Comparison of ENCODE assay signal across 19 cellular contexts in the genomic region with DNA sequence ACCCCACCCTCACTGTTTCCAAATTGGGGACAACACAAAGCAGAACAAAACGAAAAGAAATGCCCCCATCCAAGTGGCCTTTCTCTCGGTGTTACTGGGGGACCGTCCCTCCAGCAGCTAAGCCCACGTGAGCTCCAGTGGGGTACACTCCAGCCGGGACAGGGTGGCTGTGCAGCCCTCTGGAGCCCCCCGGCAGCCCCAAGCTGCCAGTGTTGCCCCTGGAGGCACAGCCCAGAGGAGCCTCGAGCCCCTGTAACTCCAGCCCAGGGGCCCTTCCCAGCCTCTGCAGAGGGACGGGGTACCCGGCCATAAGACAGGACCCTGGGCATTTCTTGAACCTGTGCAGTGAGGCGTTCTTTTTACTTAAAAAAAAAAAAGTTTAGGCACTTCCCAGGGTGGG.
A peak's percentile ranks its signal among the peaks of the same experiment; 100 is the strongest.
DNase-seq lines count a peak whose midpoint lies in the region; ATAC-seq and TF ChIP-seq lines count a peak whose summit lies in the region.
"Had no signal": no experiment of that assay in that cellular context is flagged by ENCODE, and none has a peak within 500 bp of the region (broad histone marks: within the 10 kb centered on the region; RNA-seq: fewer than 3 reads in every experiment).

No MANE protein-coding gene starts in this region.

- H3K4ac ChIP-seq in IMR-90 (ENCODE audit: low read depth, low read length), result no peak overlapping the region

- no peaks in the 10 kb centered on the region for H3K9me1 ChIP-seq in IMR-90 (ENCODE audit: insufficient read depth, low read length)

- no peak overlapping the region for H3K9ac ChIP-seq in IMR-90 (ENCODE audit: low read depth, low read length)
- H3K9ac ChIP-seq: GM23248 had no signal

- peaks cover 14% of the 10 kb centered on the region for H3K4me1 ChIP-seq in CD8-positive, alpha-beta T cell (ENCODE audit: insufficient read depth, low read length)
- peaks cover 2% of the 10 kb centered on the region; the same call in 1 of the 2 replicates for H3K4me1 ChIP-seq in IMR-90 (ENCODE audit: control insufficient read depth, insufficient read depth, low read length)

- H2BK15ac ChIP-seq in IMR-90 (ENCODE audit: low read depth, low read length), result no peak overlapping the region

- no peak for TF ChIP-seq CTCF in CD8-positive, alpha-beta T cell (IDR thresholded peaks at IDR 0.05)
- TF ChIP-seq CTCF in IMR-90 (conservative IDR thresholded peaks at IDR 0.05; ENCODE audit: low read depth, low read length), result no peak

- ATAC-seq in CD8-positive, alpha-beta T cell, result no peak
- ATAC-seq in IMR-90 (ENCODE audit: low read depth), result no peak

- dilution Hi-C loops in IMR-90 (cut with HindIII; ENCODE audit: low sequenced_read_pairs, unreplicated experiment), result no loop called here

- peak overlapping the region; percentile 28 for H2AK9ac ChIP-seq in IMR-90 (replicated peaks; ENCODE audit: low read depth, low read length, poor library complexity)

- H3K14ac ChIP-seq in IMR-90 (replicated peaks; ENCODE audit: low read depth, low read length), result no peak overlapping the region

- no peaks in the 10 kb centered on the region for H3K36me3 Mint-ChIP-seq in CD8-positive, alpha-beta T cell
- H3K36me3 Mint-ChIP-seq in immature natural killer cell, result no peaks in the 10 kb centered on the region

- peaks cover 11% of the 10 kb centered on the region for H3K4me1 Mint-ChIP-seq in CD8-positive, alpha-beta T cell (ENCODE audit: low read depth)
- peaks cover 10 to 12% of the 10 kb centered on the region in 2 donors for H3K4me1 Mint-ChIP-seq in immature natural killer cell

- no peaks in the 10 kb centered on the region for H3K9me3 ChIP-seq in CD8-positive, alpha-beta T cell (ENCODE audit: low read length)
- H3K9me3 ChIP-seq in IMR-90 (ENCODE audit: control insufficient read depth, insufficient read depth, low read length), result peaks cover 5% of the 10 kb centered on the region; the same call in 1 of the 2 replicates

- CTCF ChIA-PET in CD8-positive, alpha-beta T cell (lab: Charles Lee), result no interaction called here
- CTCF ChIA-PET in IMR-90 (lab: Yijun Ruan, JAX), result no interaction called here

- no peak overlapping the region for H2AFZ ChIP-seq in IMR-90 (replicated peaks; ENCODE audit: low read length, poor library complexity)
- H2AFZ ChIP-seq: GM23248 had no signal

- no peak overlapping the region for H2BK20ac ChIP-seq in IMR-90 (ENCODE audit: low read depth, low read length)

- no peaks in the 10 kb centered on the region for H3K79me1 ChIP-seq in IMR-90 (ENCODE audit: low read depth in 1 of 2, low read length in 2 of 2)

- H4K5ac ChIP-seq in IMR-90 (ENCODE audit: low read depth, low read length), result no peak overlapping the region

- no peak overlapping the region for H4K8ac ChIP-seq in IMR-90 (ENCODE audit: low read depth in 2 of 2, low read length in 2 of 2)

- no peaks in the 10 kb centered on the region for H4K20me1 ChIP-seq in IMR-90 (ENCODE audit: insufficient read depth, low read length)

- POLR2A ChIA-PET in CD8-positive, alpha-beta T cell (lab: Charles Lee), result no interaction called here
- POLR2A ChIA-PET in IMR-90 (lab: Charles Lee; ENCODE audit: unreplicated experiment), result no interaction called here

- H3K9me3 Mint-ChIP-seq in CD8-positive, alpha-beta T cell, result no peaks in the 10 kb centered on the region
- H3K9me3 Mint-ChIP-seq in immature natural killer cell, result peaks cover 0 to 2% (median 0%) of the 10 kb centered on the region in 6 donors

- no peak overlapping the region for H3K4me2 ChIP-seq in IMR-90 (ENCODE audit: low read depth, low read length)

- no peak for TF ChIP-seq POLR2A in IMR-90 (IDR thresholded peaks at IDR 0.05; ENCODE audit: low read depth, low read length)

- H3K27ac ChIP-seq in CD8-positive, alpha-beta T cell (ENCODE audit: low read depth, low read length), result no peak overlapping the region
- no peak overlapping the region for H3K27ac ChIP-seq in IMR-90 (ENCODE audit: insufficient read depth, low read length)
- H3K27ac ChIP-seq in caudate nucleus (ENCODE audit: low read depth, low read length), result no peak overlapping the region
- H3K27ac ChIP-seq: GM23248 had no signal

- peaks cover under 1% of the 10 kb centered on the region for H3K27me3 ChIP-seq in CD8-positive, alpha-beta T cell (ENCODE audit: insufficient read depth, low read length)
- peaks cover 2% of the 10 kb centered on the region; the same call in 1 of the 2 replicates for H3K27me3 ChIP-seq in IMR-90 (ENCODE audit: control insufficient read depth, insufficient read depth, low read length)

- H3K36me3 ChIP-seq in CD8-positive, alpha-beta T cell (ENCODE audit: insufficient read depth, low read length), result no peaks in the 10 kb centered on the region
- H3K36me3 ChIP-seq in IMR-90 (ENCODE audit: control insufficient read depth, insufficient read depth, low read length), result no peaks in the 10 kb centered on the region

- no peak overlapping the region for H3K18ac ChIP-seq in IMR-90 (ENCODE audit: low read depth, low read length)

- no peak overlapping the region for H3K23ac ChIP-seq in IMR-90 (ENCODE audit: low read depth, low read length)

- H2BK120ac ChIP-seq in IMR-90 (ENCODE audit: low read depth, low read length), result no peak overlapping the region

- peak overlapping the region; percentile 30 for H3K4me3 Mint-ChIP-seq in CD8-positive, alpha-beta T cell
- peak overlapping the region; percentile 21 to 57 (median 24) for H3K4me3 Mint-ChIP-seq in immature natural killer cell

- peak; percentile 58 for DNase-seq in activated effector memory CD4-positive, alpha-beta T cell treated with anti-CD3 and anti-CD28 coated beads, Interleukin-2, amount 50 U/mL, for 16 hours
- DNase-seq in activated effector memory CD4-positive, alpha-beta T cell treated with Interleukin-2 at 50 U/mL for 16 hours, result no peak
- no peak for DNase-seq in CD8-positive, alpha-beta T cell
- DNase-seq in IMR-90 (no peak), immature natural killer cell (no peak), caudate nucleus (lab: John Stamatoyannopoulos, UW) (no peak), SW 1271 (lab: John Stamatoyannopoulos, UW) (no peak), NCI-H82 (lab: John Stamatoyannopoulos, UW) (no peak)
- DNase-seq: 8988T, COR-L47, DMS153, GF-D8, GM23248, NCI-H1105 treated with DMSO at 0.1 percent for 48 hours, NCI-H1694 treated with DMSO at 0.1 percent for 48 hours, NCI-H510A, NCI-H748 treated with DMSO at 0.1 percent for 48 hours, Right ventricle myocardium superior had no signal

- H3K27ac Mint-ChIP-seq in CD8-positive, alpha-beta T cell, result no peak overlapping the region
- no peak overlapping the region for H3K27ac Mint-ChIP-seq in immature natural killer cell
- H3K27ac Mint-ChIP-seq: CD14-positive monocyte had no signal

- no TSS peak for BruUV-seq in IMR-90 (replicated peaks; lab: Mats Ljungman, UMichigan)

- no peak overlapping the region for H3K4me3 ChIP-seq in CD8-positive, alpha-beta T cell (ENCODE audit: low read depth, low read length)
- H3K4me3 ChIP-seq in IMR-90 (ENCODE audit: insufficient read depth, low read depth, low read length), result no peak overlapping the region
- H3K4me3 ChIP-seq: GM23248 had no signal

- 93% methylated on average over 3 of the region's 10 CpGs; no CpG with 5 or more reads in 1 of the 2 experiments for WGBS in IMR-90 (ENCODE audit: extremely low coverage in 2 of 2, insufficient read length in 1 of 2), 2 experiments

- no peak overlapping the region for H2AK5ac ChIP-seq in IMR-90 (ENCODE audit: low read depth, low read length)

- in situ Hi-C loops in IMR-90 (cut with MboI; ENCODE audit: low sequenced_read_pairs), result no loop called here

- H3K27me3 Mint-ChIP-seq in CD8-positive, alpha-beta T cell (ENCODE audit: low read depth), result peaks cover 9% of the 10 kb centered on the region
- peaks cover 12 to 22% (median 19%) of the 10 kb centered on the region in 3 donors for H3K27me3 Mint-ChIP-seq in immature natural killer cell (ENCODE audit: low read depth in 3 of 3)

- H2BK5ac ChIP-seq in IMR-90 (ENCODE audit: low read depth, low read length, poor library complexity, severe bottlenecking), result no peak overlapping the region

- no peak overlapping the region for H4K91ac ChIP-seq in IMR-90 (ENCODE audit: insufficient read depth, low read depth, low read length)

- intact Hi-C loops in CD8-positive, alpha-beta T cell (cut with DNase I, micrococcal nuclease), result no loop called here
- intact Hi-C loops in IMR-90 (cut with micrococcal nuclease), result loop anchor here (10.0 kb wide), 1 partner anchor 359 kb away; no protein-coding TSS in a partner anchor

- no peak for TF ChIP-seq RAD21 in IMR-90 (IDR thresholded peaks at IDR 0.05; ENCODE audit: low read length)

- no peak overlapping the region for H3K56ac ChIP-seq in IMR-90 (ENCODE audit: extremely low read depth, insufficient read depth, low read length)

TF ChIP-seq in IMR-90, 13 proteins besides CTCF, POLR2A, EP300 and RAD21:
- no peak for TF ChIP-seq RCOR1 (IDR thresholded peaks at IDR 0.05; ENCODE audit: insufficient replicate concordance, low read length)
- no peak for TF ChIP-seq MXI1 (IDR thresholded peaks at IDR 0.05; ENCODE audit: borderline replicate concordance, low read depth, low read length)
- TF ChIP-seq CHD1 (IDR thresholded peaks at IDR 0.05; ENCODE audit: low read depth, low read length), result no peak
- TF ChIP-seq, protein P1, sequence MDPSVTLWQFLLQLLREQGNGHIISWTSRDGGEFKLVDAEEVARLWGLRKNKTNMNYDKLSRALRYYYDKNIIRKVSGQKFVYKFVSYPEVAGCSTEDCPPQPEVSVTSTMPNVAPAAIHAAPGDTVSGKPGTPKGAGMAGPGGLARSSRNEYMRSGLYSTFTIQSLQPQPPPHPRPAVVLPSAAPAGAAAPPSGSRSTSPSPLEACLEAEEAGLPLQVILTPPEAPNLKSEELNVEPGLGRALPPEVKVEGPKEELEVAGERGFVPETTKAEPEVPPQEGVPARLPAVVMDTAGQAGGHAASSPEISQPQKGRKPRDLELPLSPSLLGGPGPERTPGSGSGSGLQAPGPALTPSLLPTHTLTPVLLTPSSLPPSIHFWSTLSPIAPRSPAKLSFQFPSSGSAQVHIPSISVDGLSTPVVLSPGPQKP (IDR thresholded peaks at IDR 0.05; ENCODE audit: borderline replicate concordance, low read depth, low read length), result no peak
- TF ChIP-seq MAZ (IDR thresholded peaks at IDR 0.05; ENCODE audit: borderline replicate concordance, low read depth, low read length), result no peak
- no peak for TF ChIP-seq NFE2L2 (IDR thresholded peaks at IDR 0.05; ENCODE audit: low read depth, low read length)
- TF ChIP-seq FOS (IDR thresholded peaks at IDR 0.05; ENCODE audit: low read depth, low read length), result no peak
- TF ChIP-seq, protein P2, sequence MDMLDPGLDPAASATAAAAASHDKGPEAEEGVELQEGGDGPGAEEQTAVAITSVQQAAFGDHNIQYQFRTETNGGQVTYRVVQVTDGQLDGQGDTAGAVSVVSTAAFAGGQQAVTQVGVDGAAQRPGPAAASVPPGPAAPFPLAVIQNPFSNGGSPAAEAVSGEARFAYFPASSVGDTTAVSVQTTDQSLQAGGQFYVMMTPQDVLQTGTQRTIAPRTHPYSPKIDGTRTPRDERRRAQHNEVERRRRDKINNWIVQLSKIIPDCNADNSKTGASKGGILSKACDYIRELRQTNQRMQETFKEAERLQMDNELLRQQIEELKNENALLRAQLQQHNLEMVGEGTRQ (IDR thresholded peaks at IDR 0.05; ENCODE audit: low read depth, low read length), result no peak
- TF ChIP-seq CEBPB (IDR thresholded peaks at IDR 0.05; ENCODE audit: low read depth, low read length), result no peak
- TF ChIP-seq RFX5 (IDR thresholded peaks at IDR 0.05; ENCODE audit: low read depth, low read length), result no peak
